Comparison of ENCODE assay signal across 8 cellular contexts in genomic region chr17:75940727-75941441, GRCh38. TPM values are rescaled to one million over a fixed set of nuclear protein-coding genes. Genes with fewer than 3 reads are reported as not detected.
DNase-seq lines count a peak whose midpoint lies in the region; ATAC-seq and TF ChIP-seq lines count a peak whose summit lies in the region.

FBF1 (minus strand) TSS chr17:75941042; CDS start chr17:75938149, 2,893 bp downstream.

- TF ChIP-seq POLR2A in GM18951 (IDR thresholded peaks at IDR 0.05; ENCODE audit: extremely low read depth, insufficient read depth, insufficient read length), result peak; percentile 92

- H3K27ac ChIP-seq in AG04450 (ENCODE audit: low read depth, low read length), result no peak within 1 kb of the TSS

- peaks cover 4% of the 10 kb centered on the region for H3K36me3 Mint-ChIP-seq in activated B cell treated with CpG ODN at 0.5 μM for 24 hours (ENCODE audit: low read depth)
- peaks cover 0 to 2% (median 0%) of the 10 kb centered on the region in 3 donors for H3K36me3 Mint-ChIP-seq in immature natural killer cell

- H3K4me3 ChIP-seq in AG04450 (ENCODE audit: low read depth, low read length) (peak within 1 kb of the TSS; percentile 80), cardiac fibroblast (replicated peaks in 1 of 2; ENCODE audit: low read depth in 2 of 2, low read length in 2 of 2) (peak within 1 kb of the TSS; percentile 86)

- POLR2A ChIA-PET in AG04450 (lab: Yijun Ruan, JAX) (interaction anchor here (0.5 to 1.1 kb wide), 6 partner anchors 11 to 713 kb away, joined by 3 to 6 read pairs (median 5); partner anchors contain the start of genes ACOX1, TEN1 and WBP2), activated B cell treated with CpG ODN at 0.5 μM for 24 hours (lab: Charles Lee) (interaction anchor here (0.6 to 1.7 kb wide), 10 partner anchors 15 to 731 kb away, joined by 3 to 6 read pairs (median 3); partner anchors contain the start of genes ACOX1, MRPL38, SRP68 and TEN1)

- intact Hi-C loops in activated B cell treated with CpG ODN at 0.5 μM for 24 hours (cut with micrococcal nuclease), result loop anchor here (1.0 to 2.0 kb wide), 4 partner anchors 36 to 512 kb away; partner anchors contain the start of genes ACOX1, TEN1, UBE2O and WBP2

- H3K4me1 Mint-ChIP-seq in activated B cell treated with CpG ODN at 0.5 μM for 24 hours, result peaks cover 13% of the 10 kb centered on the region
- H3K4me1 Mint-ChIP-seq in immature natural killer cell, result peaks cover 13 to 16% of the 10 kb centered on the region in 2 donors

- 0 out of 2 replicates have a peak, but pooled peaks have one; percentile 8 for TF ChIP-seq CTCF in AG04450 (IDR thresholded peaks at IDR 0.05; ENCODE audit: low read depth, low read length)
- no peak for TF ChIP-seq CTCF in activated B cell treated with CpG ODN at 0.5 μM for 24 hours (IDR thresholded peaks at IDR 0.05)
- no peak for TF ChIP-seq CTCF in cardiac fibroblast (IDR thresholded peaks at IDR 0.05; ENCODE audit: low read depth, low read length)

- H3K27ac Mint-ChIP-seq in activated B cell treated with CpG ODN at 0.5 μM for 24 hours (peak within 1 kb of the TSS; percentile 61), immature natural killer cell (peak within 1 kb of the TSS; percentile 80 to 90 (median 86))

- peak within 1 kb of the TSS; percentile 86 for H3K4me3 Mint-ChIP-seq in activated B cell treated with CpG ODN at 0.5 μM for 24 hours
- peak within 1 kb of the TSS; percentile 86 to 89 (median 89) for H3K4me3 Mint-ChIP-seq in immature natural killer cell

- H3K9me3 Mint-ChIP-seq in activated B cell treated with CpG ODN at 0.5 μM for 24 hours (no peaks in the 10 kb centered on the region), immature natural killer cell (no peaks in the 10 kb centered on the region)

- H3K27me3 ChIP-seq in AG04450 (ENCODE audit: control insufficient read depth, insufficient read depth, low read length), result no peaks in the 10 kb centered on the region

- ATAC-seq in HG03196 (IDR thresholded peaks at IDR 0.05; ENCODE audit: unreplicated experiment), result peak; percentile 94
- ATAC-seq in activated B cell treated with CpG ODN at 0.5 μM for 24 hours (ENCODE audit: low read depth), result peak; percentile 100

- no peaks in the 10 kb centered on the region for H3K9me3 ChIP-seq in AG04450 (ENCODE audit: control insufficient read depth, insufficient read depth, low read length)

- H3K27me3 Mint-ChIP-seq in activated B cell treated with CpG ODN at 0.5 μM for 24 hours (no peaks in the 10 kb centered on the region), immature natural killer cell (ENCODE audit: low read depth in 3 of 3) (peaks cover 0 to 2% (median 2%) of the 10 kb centered on the region in 3 donors)

- DNase-seq in AG04450 (ENCODE audit: low read depth, low spot score) (peak; percentile 79), NCI-H345 (lab: John Stamatoyannopoulos, UW) (peak; percentile 98), activated B cell treated with CpG ODN at 0.5 μM for 24 hours (peak; percentile 83), cardiac fibroblast (ENCODE audit: low read depth in 2 of 2) (peak; percentile 93 to 97), immature natural killer cell (peak; percentile 83 to 86 (median 83)), smooth muscle cell of the brain vasculature (ENCODE audit: low read depth, low spot score) (peak; percentile 85)

- CTCF ChIA-PET in AG04450 (lab: Charles Lee) (no interaction called here), activated B cell treated with CpG ODN at 0.5 μM for 24 hours (lab: Charles Lee) (interaction anchor here (1.4 kb wide), 1 partner anchor 64 kb away, joined by 5 read pairs; no protein-coding TSS in a partner anchor)

- in situ Hi-C loops in GM18951 (cut with MboI; ENCODE audit: low sequenced_read_pairs, unreplicated experiment), result no loop called here

RNA-seq across cellular contexts. Expression of gene FBF1, which starts in this region (rescaled TPM):
- 2.5 and 4.0 TPM in 2 replicates for polyA plus RNA-seq in AG04450 (2011; rRNA removed)
- 3.8 and 6.0 TPM in 2 replicates for polyA minus RNA-seq in AG04450 (2011; rRNA and poly(A)+ RNA removed)
- total RNA-seq in activated B cell treated with CpG ODN at 0.5 μM for 24 hours, result 13.2 and 15.1 TPM in 2 replicates
- 1 to 10 TPM in 2 of 3 donors, not detected in 1; 1.6 to 7.6 TPM for polyA plus RNA-seq in immature natural killer cell
